In the genomic region with DNA sequence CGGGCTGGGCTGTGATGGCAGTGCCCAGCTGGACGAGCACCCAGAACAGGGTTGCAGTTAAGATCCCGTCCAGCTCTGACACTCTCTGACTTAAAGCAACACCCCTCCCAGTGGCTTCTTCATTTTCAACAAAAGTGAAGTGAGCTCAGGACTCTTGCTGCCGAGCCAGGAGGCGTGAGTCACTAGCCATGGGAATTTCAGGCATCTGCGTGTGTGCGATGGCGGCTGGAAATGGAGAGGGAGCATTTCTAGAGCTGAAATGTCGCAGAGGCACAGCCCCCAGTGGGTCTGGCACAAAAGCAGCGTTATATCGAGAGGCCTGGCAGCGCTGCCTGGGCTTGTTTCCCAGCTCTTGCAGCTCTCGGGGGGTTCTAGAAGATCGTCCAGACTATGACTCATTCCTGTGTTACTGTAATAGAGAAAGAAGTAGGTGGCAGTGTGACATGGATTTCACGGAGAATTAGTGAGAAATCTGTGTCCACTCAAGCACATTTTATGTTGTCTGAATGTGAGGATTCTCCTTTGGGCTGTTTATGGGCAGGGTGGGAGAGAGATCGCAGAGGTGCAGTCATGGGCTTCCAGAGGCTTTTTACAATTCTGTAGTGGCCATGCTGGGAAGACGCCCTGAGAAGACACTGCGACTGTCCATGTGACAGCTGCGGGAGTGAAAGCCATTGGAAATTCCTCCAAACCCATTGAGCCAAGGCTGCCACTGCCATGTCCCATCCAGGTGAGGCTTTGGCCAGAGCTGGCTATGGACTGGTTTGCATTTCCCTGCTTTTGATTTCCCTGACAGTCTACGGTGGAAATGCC, we compare ENCODE assay signal across 11 cellular contexts.
DNase-seq lines count a peak whose midpoint lies in the region; ATAC-seq and TF ChIP-seq lines count a peak whose summit lies in the region.
"Had no signal": no experiment of that assay in that cellular context is flagged by ENCODE, and none has a peak within 500 bp of the region (broad histone marks: within the 10 kb centered on the region; RNA-seq: fewer than 3 reads in every experiment).

No MANE protein-coding gene starts in this region.

- H3K27ac ChIP-seq in left lung (peak overlapping the region; percentile 28 to 61), temporal lobe (ENCODE audit: low read depth, low read length) (peak overlapping the region; percentile 74)
- H3K27ac ChIP-seq: HL-60 had no signal

- H3K4me1 ChIP-seq in left lung: peaks cover 0 to 4% of the 10 kb centered on the region in 2 donors

- no peaks in the 10 kb centered on the region for H3K27me3 ChIP-seq in left lung

- ATAC-seq in left lung: peak; percentile 68
- no peak for ATAC-seq in GM18519 (IDR thresholded peaks at IDR 0.05; ENCODE audit: low FRiP score, unreplicated experiment)

- TF ChIP-seq CTCF in left lung (IDR thresholded peaks at IDR 0.05): no peak

- H3K36me3 ChIP-seq in left lung: no peaks in the 10 kb centered on the region

- intact Hi-C loops in left lung (cut with DNase I): no loop called here

- H3K9me3 ChIP-seq in left lung: no peaks in the 10 kb centered on the region

- H3K4me3 ChIP-seq in left lung: no peak overlapping the region

- DNase-seq in LHCN-M2 (ENCODE audit: low read depth): peak; percentile 85
- DNase-seq in cerebellar cortex (ENCODE audit: low spot score): peak; percentile 66
- DNase-seq in left lung: peak; percentile 59 to 63
- DNase-seq in ecto neural progenitor cell (ENCODE audit: low spot score): no peak
- no peak for DNase-seq in NCI-H128 (lab: John Stamatoyannopoulos, UW; ENCODE audit: unreplicated experiment)
- no peak for DNase-seq in Kasumi-1 (lab: John Stamatoyannopoulos, UW)
- DNase-seq: activated naive CD8-positive, alpha-beta T cell treated with anti-CD3 and anti-CD28 coated beads, Interleukin-2, amount 10 ng/mL, durations not matched to agents 7 days and 5 days; stimulated activated CD8-positive, alpha-beta memory T cell treated with anti-CD3 and anti-CD28 coated beads, Interleukin-4, amount 100 ng/mL, for 48 hours had no signal

Comparison
In these comparisons a context has a peak if more than half of its experiments do, and no peak if none do; other contexts are left out.
1. DNase-seq: peak in LHCN-M2 (single experiment), cerebellar cortex (single experiment) and left lung (2 of 2); none in ecto neural progenitor cell (single experiment), NCI-H128 (single experiment) and Kasumi-1 (0 of 2).